Comparison of ENCODE assay signal across 1 cellular context in genomic region chr9:137405677-137406081, GRCh38.
TF ChIP-seq lines count a peak whose summit lies in the region.

No MANE protein-coding gene starts in this region.

TF ChIP-seq in HepG2, 621 proteins besides CTCF, POLR2A, EP300 and RAD21:
- peak; percentile 75; the same call in 1 of the 2 replicates for TF ChIP-seq ZNF121 (CRISPR knock-in tag; IDR thresholded peaks at IDR 0.05)
- no peak for TF ChIP-seq SCMH1 (CRISPR knock-in tag; IDR thresholded peaks at IDR 0.05; ENCODE audit: borderline replicate concordance)
TF ChIP-seq in HepG2: peak in this region for 1.
